19 cellular contexts compared by ENCODE assay signal in the genomic region with DNA sequence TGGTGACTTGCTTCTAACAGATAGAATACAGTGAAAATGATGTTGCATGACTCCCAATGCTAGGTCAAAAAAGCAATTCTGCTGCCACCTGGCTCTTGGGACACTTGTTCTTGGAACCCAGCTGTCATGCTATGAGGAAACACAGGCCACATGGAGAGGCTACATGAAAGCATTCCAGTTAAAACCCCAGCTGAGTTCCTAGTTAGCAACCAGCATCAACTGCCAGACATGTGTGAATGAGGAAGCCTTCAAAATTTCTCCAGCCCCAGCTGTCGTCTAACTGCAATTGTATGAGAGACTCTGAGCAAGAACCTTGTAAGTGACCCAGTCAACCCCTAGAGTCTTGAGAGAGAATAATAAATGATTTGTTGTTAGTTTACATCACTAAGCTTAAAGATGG.
"Had no signal": no experiment of that assay in that cellular context is flagged by ENCODE, and none has a peak within 500 bp of the region (broad histone marks: within the 10 kb centered on the region; RNA-seq: fewer than 3 reads in every experiment).

No MANE protein-coding gene starts in this region.

- H3K27ac Mint-ChIP-seq: activated CD4-positive, alpha-beta memory T cell treated with anti-CD3 and anti-CD28 coated beads, Interleukin-2, amount 10 ng/mL, durations not matched to agents 7 days and 5 days; activated CD4-positive, alpha-beta T cell treated with anti-CD3 and anti-CD28 coated beads for 36 hours; activated naive CD4-positive, alpha-beta T cell treated with anti-CD3 and anti-CD28 coated beads, Interleukin-2, amount 50 U/mL, for 24 hours; T-helper 17 cell had no signal

- H3K27ac ChIP-seq: adrenal gland, coronary artery, sigmoid colon, thoracic aorta, upper lobe of right lung had no signal

- H3K4me1 ChIP-seq: adrenal gland, sigmoid colon, upper lobe of right lung had no signal

- ATAC-seq: activated CD4-positive, alpha-beta T cell treated with anti-CD3 and anti-CD28 coated beads for 36 hours; activated T-cell treated with anti-CD3 and anti-CD28 coated beads, Interleukin-2, amount 50 U/mL, for 4 hours; T-helper 17 cell; upper lobe of right lung had no signal

- H3K4me3 ChIP-seq: adrenal gland, coronary artery, sigmoid colon, thoracic aorta, upper lobe of right lung had no signal

- H3K36me3 ChIP-seq: adrenal gland, sigmoid colon, thoracic aorta, upper lobe of right lung had no signal

- DNase-seq: activated CD4-positive, alpha-beta memory T cell treated with anti-CD3 and anti-CD28 coated beads, Interleukin-2, amount 10 ng/mL, durations not matched to agents 7 days and 5 days; activated CD4-positive, alpha-beta T cell treated with anti-CD3 and anti-CD28 coated beads for 36 hours; activated effector memory CD4-positive, alpha-beta T cell treated with Interleukin-2 at 50 U/mL for 16 hours; activated T-cell treated with anti-CD3 and anti-CD28 coated beads, Interleukin-2, amount 50 U/mL, for 4 hours; adrenal gland; effector CD4-positive, alpha-beta T cell; foreskin melanocyte; kidney; mesenchymal stem cell; sigmoid colon; stimulated activated CD4-positive, alpha-beta T cell treated with anti-CD3 and anti-CD28 coated beads, Interleukin-12 subunit alpha, Interleukin-12 subunit beta, amount 100 ng/mL, for 4 hours; stimulated activated CD4-positive, alpha-beta T cell treated with anti-CD3 and anti-CD28 coated beads, Interleukin-2, amount 100 ng/mL, for 24 hours; T-helper 17 cell; upper lobe of right lung had no signal

- H3K9me3 Mint-ChIP-seq: activated CD4-positive, alpha-beta memory T cell treated with anti-CD3 and anti-CD28 coated beads, Interleukin-2, amount 10 ng/mL, durations not matched to agents 7 days and 5 days; activated naive CD4-positive, alpha-beta T cell treated with anti-CD3 and anti-CD28 coated beads, Interleukin-2, amount 50 U/mL, for 24 hours; activated T-cell treated with anti-CD3 and anti-CD28 coated beads, Interleukin-2, amount 50 U/mL, for 4 hours; central memory CD8-positive, alpha-beta T cell had no signal

- H3K4me3 Mint-ChIP-seq: activated CD4-positive, alpha-beta memory T cell treated with anti-CD3 and anti-CD28 coated beads, Interleukin-2, amount 10 ng/mL, durations not matched to agents 7 days and 5 days; activated CD4-positive, alpha-beta T cell treated with anti-CD3 and anti-CD28 coated beads for 36 hours; activated naive CD4-positive, alpha-beta T cell treated with anti-CD3 and anti-CD28 coated beads, Interleukin-2, amount 50 U/mL, for 24 hours; activated T-cell treated with anti-CD3 and anti-CD28 coated beads, Interleukin-2, amount 50 U/mL, for 4 hours; central memory CD8-positive, alpha-beta T cell; neural crest cell; T-helper 17 cell had no signal

- H3K36me3 Mint-ChIP-seq: activated naive CD4-positive, alpha-beta T cell treated with anti-CD3 and anti-CD28 coated beads, Interleukin-2, amount 50 U/mL, for 24 hours had no signal

- H3K27me3 ChIP-seq: sigmoid colon, upper lobe of right lung had no signal

- H3K9me3 ChIP-seq: adrenal gland, sigmoid colon, thoracic aorta, upper lobe of right lung had no signal

- H3K4me1 Mint-ChIP-seq: activated CD4-positive, alpha-beta memory T cell treated with anti-CD3 and anti-CD28 coated beads, Interleukin-2, amount 10 ng/mL, durations not matched to agents 7 days and 5 days; activated CD4-positive, alpha-beta T cell treated with anti-CD3 and anti-CD28 coated beads for 36 hours; activated naive CD4-positive, alpha-beta T cell treated with anti-CD3 and anti-CD28 coated beads, Interleukin-2, amount 50 U/mL, for 24 hours; central memory CD8-positive, alpha-beta T cell; neural crest cell; T-helper 17 cell had no signal
